Comparison of ENCODE assay signal across 27 cellular contexts in genomic region chr4:68873218-68873502, GRCh38. TPM values are rescaled to one million over a fixed set of nuclear protein-coding genes. Genes with fewer than 3 reads are reported as not detected.
DNase-seq lines count a peak whose midpoint lies in the region; TF ChIP-seq lines count a peak whose summit lies in the region.
"Had no signal": no experiment of that assay in that cellular context is flagged by ENCODE, and none has a peak within 500 bp of the region (broad histone marks: within the 10 kb centered on the region; RNA-seq: fewer than 3 reads in every experiment).

No MANE protein-coding gene starts in this region.

- peak overlapping the region; percentile 69 for H3K27ac Mint-ChIP-seq in Caco-2 (ENCODE audit: unreplicated experiment)
- H3K27ac Mint-ChIP-seq in mesothelial cell of epicardium, result peak overlapping the region; percentile 73
- H3K27ac Mint-ChIP-seq in activated T-cell treated with anti-CD3 and anti-CD28 coated beads, Interleukin-2, amount 50 U/mL, for 24 hours, result no peak overlapping the region
- H3K27ac Mint-ChIP-seq: CD4-positive, alpha-beta T cell; IgD-negative memory B cell had no signal

- H2AFZ ChIP-seq in hepatocyte, result peak overlapping the region; percentile 16

- H3K27me3 ChIP-seq in Caco-2 (replicated peaks; ENCODE audit: control insufficient read depth, insufficient read depth, low read length) (no peaks in the 10 kb centered on the region), hepatocyte (no peaks in the 10 kb centered on the region)
- H3K27me3 ChIP-seq: BLaER1 treated with 17β-estradiol and CSF1 and Interleukin-3, amounts not matched to agents 10 nM and 100 nM; SJSA1 had no signal

- H4K20me1 ChIP-seq in hepatocyte (ENCODE audit: insufficient read depth, poor library complexity, severe bottlenecking), result no peaks in the 10 kb centered on the region
- H4K20me1 ChIP-seq: BLaER1 treated with 17β-estradiol and CSF1 and Interleukin-3, amounts not matched to agents 10 nM and 100 nM had no signal

- no peak overlapping the region for H3K4me3 ChIP-seq in Caco-2 (ENCODE audit: low read depth, low read length)
- H3K4me3 ChIP-seq in hepatocyte, result no peak overlapping the region
- H3K4me3 ChIP-seq in urinary bladder (ENCODE audit: low read depth, low read length), result no peak overlapping the region
- H3K4me3 ChIP-seq: BLaER1 treated with 17β-estradiol and CSF1 and Interleukin-3, amounts not matched to agents 10 nM and 100 nM; GM12878; HAP-1; SJSA1 had no signal

- H3K36me3 Mint-ChIP-seq in Caco-2 (ENCODE audit: insufficient read depth, unreplicated experiment) (peaks cover 6% of the 10 kb centered on the region), mesothelial cell of epicardium (no peaks in the 10 kb centered on the region)
- no peaks in the 10 kb centered on the region for H3K36me3 Mint-ChIP-seq in activated T-cell treated with anti-CD3 and anti-CD28 coated beads, Interleukin-2, amount 50 U/mL, for 24 hours (ENCODE audit: low read depth)
- H3K36me3 Mint-ChIP-seq: IgD-negative memory B cell had no signal

- DNase-seq in Caco-2 (no peak), hepatocyte (ENCODE audit: low spot score) (no peak), mesothelial cell of epicardium (ENCODE audit: low spot score in 2 of 2, unreplicated experiment in 2 of 2) (no peak), COLO668 (lab: John Stamatoyannopoulos, UW; ENCODE audit: unreplicated experiment) (no peak), NCI-H1092 (lab: John Stamatoyannopoulos, UW) (no peak)
- no peak for DNase-seq in activated T-cell treated with anti-CD3 and anti-CD28 coated beads, Interleukin-2, amount 50 U/mL, for 24 hours
- DNase-seq: AML-193; CD4-positive, alpha-beta T cell; COR-L47; DMS 273 treated with DMSO at 0.1 percent for 48 hours; DMS79; EL; GDM1; GOT3; NCI-H1092 treated with DMSO at 0.1 percent for 48 hours; NCI-H1436; NCI-H187; NCI-H2171 treated with DMSO at 0.1 percent for 48 hours; NCI-H774; Right ventricle myocardium superior; RPMI8226 had no signal

- no peaks in the 10 kb centered on the region for H3K9me3 Mint-ChIP-seq in Caco-2 (ENCODE audit: unreplicated experiment)
- H3K9me3 Mint-ChIP-seq in mesothelial cell of epicardium, result no peaks in the 10 kb centered on the region
- no peaks in the 10 kb centered on the region for H3K9me3 Mint-ChIP-seq in activated T-cell treated with anti-CD3 and anti-CD28 coated beads, Interleukin-2, amount 50 U/mL, for 24 hours
- H3K9me3 Mint-ChIP-seq: CD4-positive, alpha-beta T cell; IgD-negative memory B cell had no signal

- 89% methylated on average over 1 of the region's 1 CpG for WGBS in hepatocyte (ENCODE audit: low lambda C conversion rate, missing lambda C conversion rate)
- 89% methylated on average over 1 of the region's 1 CpG for whole genome bisulfite sequencing in urinary bladder

- H3K36me3 ChIP-seq in Caco-2 (ENCODE audit: control insufficient read depth, insufficient read depth, low read length) (peaks cover 1% of the 10 kb centered on the region; the same call in 1 of the 2 replicates), hepatocyte (replicated peaks; ENCODE audit: insufficient read depth, low read depth) (no peaks in the 10 kb centered on the region), urinary bladder (ENCODE audit: insufficient read depth) (no peaks in the 10 kb centered on the region)
- H3K36me3 ChIP-seq: BLaER1 treated with 17β-estradiol and CSF1 and Interleukin-3, amounts not matched to agents 10 nM and 100 nM; HAP-1; SJSA1 had no signal

- H3K27ac ChIP-seq in hepatocyte (peak overlapping the region; percentile 78), urinary bladder (ENCODE audit: low read depth) (peak overlapping the region; percentile 10)
- H3K27ac ChIP-seq: BLaER1 treated with 17β-estradiol and CSF1 and Interleukin-3, amounts not matched to agents 10 nM and 100 nM; SJSA1 had no signal

- H3K4me1 ChIP-seq in Caco-2, result peaks cover 34% of the 10 kb centered on the region
- peaks cover 14% of the 10 kb centered on the region for H3K4me1 ChIP-seq in hepatocyte (ENCODE audit: insufficient read depth)
- no peaks in the 10 kb centered on the region for H3K4me1 ChIP-seq in urinary bladder (ENCODE audit: insufficient read depth)
- H3K4me1 ChIP-seq: BLaER1 treated with 17β-estradiol and CSF1 and Interleukin-3, amounts not matched to agents 10 nM and 100 nM; SJSA1 had no signal

- H3K27me3 Mint-ChIP-seq in Caco-2 (ENCODE audit: insufficient read depth, unreplicated experiment) (no peaks in the 10 kb centered on the region), mesothelial cell of epicardium (ENCODE audit: low read depth) (no peaks in the 10 kb centered on the region)
- H3K27me3 Mint-ChIP-seq in activated T-cell treated with anti-CD3 and anti-CD28 coated beads, Interleukin-2, amount 50 U/mL, for 24 hours, result no peaks in the 10 kb centered on the region
- H3K27me3 Mint-ChIP-seq: CD4-positive, alpha-beta T cell; IgD-negative memory B cell had no signal

- BruUV-seq in Caco-2 (replicated peaks; lab: Mats Ljungman, UMichigan), result no TSS peak

- no peak for TF ChIP-seq CTCF in Caco-2 (IDR thresholded peaks at IDR 0.05; ENCODE audit: insufficient read depth in 1 of 2, low read depth in 1 of 2, low read length in 1 of 2, severe bottlenecking in 1 of 2, unreplicated experiment in 1 of 2)
- no peak for TF ChIP-seq CTCF in hepatocyte (IDR thresholded peaks at IDR 0.05; ENCODE audit: poor library complexity)
- TF ChIP-seq CTCF in mesothelial cell of epicardium (IDR thresholded peaks at IDR 0.05; ENCODE audit: unreplicated experiment), result no peak

- H3K4me3 Mint-ChIP-seq in Caco-2 (ENCODE audit: unreplicated experiment) (peak overlapping the region; percentile 44), mesothelial cell of epicardium (no peak overlapping the region)
- H3K4me3 Mint-ChIP-seq in activated T-cell treated with anti-CD3 and anti-CD28 coated beads, Interleukin-2, amount 50 U/mL, for 24 hours, result no peak overlapping the region
- H3K4me3 Mint-ChIP-seq: CD4-positive, alpha-beta T cell; IgD-negative memory B cell had no signal

- POLR2A ChIA-PET in Caco-2 (lab: Charles Lee), result no interaction called here

- CTCF ChIA-PET in Caco-2 (lab: Charles Lee), result no interaction called here

- no peaks in the 10 kb centered on the region for H3K4me1 Mint-ChIP-seq in Caco-2 (ENCODE audit: low read depth, unreplicated experiment)
- peaks cover 15% of the 10 kb centered on the region for H3K4me1 Mint-ChIP-seq in mesothelial cell of epicardium
- H3K4me1 Mint-ChIP-seq in activated T-cell treated with anti-CD3 and anti-CD28 coated beads, Interleukin-2, amount 50 U/mL, for 24 hours (ENCODE audit: low read depth), result no peaks in the 10 kb centered on the region
- H3K4me1 Mint-ChIP-seq: IgD-negative memory B cell had no signal

- H3K4me2 ChIP-seq in hepatocyte, result peak overlapping the region; percentile 63
- H3K4me2 ChIP-seq: BLaER1 treated with 17β-estradiol and CSF1 and Interleukin-3, amounts not matched to agents 10 nM and 100 nM had no signal

- H3K79me2 ChIP-seq in hepatocyte, result no peaks in the 10 kb centered on the region

- no peaks in the 10 kb centered on the region for H3K9me2 ChIP-seq in hepatocyte (replicated peaks; ENCODE audit: insufficient read depth)

- intact Hi-C loops in Caco-2 (cut with micrococcal nuclease; ENCODE audit: unreplicated experiment), result loop anchor here (5.0 to 10.0 kb wide), 3 partner anchors 288 to 722 kb away; no protein-coding TSS in a partner anchor

- peaks cover 14% of the 10 kb centered on the region for H3K9me3 ChIP-seq in Caco-2
- H3K9me3 ChIP-seq in hepatocyte (ENCODE audit: low read depth), result no peaks in the 10 kb centered on the region
- H3K9me3 ChIP-seq: BLaER1 treated with 17β-estradiol and CSF1 and Interleukin-3, amounts not matched to agents 10 nM and 100 nM; HAP-1; SJSA1 had no signal

RNA-seq across cellular contexts. Expression of gene UGT2B10, which starts 57.4 kb away (rescaled TPM):
- 0.25 and 0.37 TPM in 2 replicates for total RNA-seq in Caco-2 (2022)
- total RNA-seq in hepatocyte, result 21.6 and 31.0 TPM in 2 replicates
- polyA plus RNA-seq in hepatocyte, result 2.6 and 3.6 TPM in 2 replicates
- total RNA-seq in mesothelial cell of epicardium, result not detected in 3 replicates
- not detected for total RNA-seq in urinary bladder
- polyA plus RNA-seq in urinary bladder, result 0.09 TPM
- total RNA-seq: CD4-positive, alpha-beta T cell; GM12878; Right ventricle myocardium superior; SJSA1 had no signal
- polyA plus RNA-seq: GM12878, IgD-negative memory B cell had no signal

Comparison
In these comparisons a context has a peak if more than half of its experiments do, and no peak if none do; other contexts are left out.
1. RNA of gene UGT2B10, which starts 57.4 kb away (total RNA-seq): 21.6 to 31.0 TPM in hepatocyte; 0.25 to 0.37 TPM in Caco-2, not detected in mesothelial cell of epicardium and not detected in urinary bladder (single experiment); every median in the first group is over 10 times any median in the second.